Comparison of ENCODE assay signal across 9 cellular contexts in the genomic region with DNA sequence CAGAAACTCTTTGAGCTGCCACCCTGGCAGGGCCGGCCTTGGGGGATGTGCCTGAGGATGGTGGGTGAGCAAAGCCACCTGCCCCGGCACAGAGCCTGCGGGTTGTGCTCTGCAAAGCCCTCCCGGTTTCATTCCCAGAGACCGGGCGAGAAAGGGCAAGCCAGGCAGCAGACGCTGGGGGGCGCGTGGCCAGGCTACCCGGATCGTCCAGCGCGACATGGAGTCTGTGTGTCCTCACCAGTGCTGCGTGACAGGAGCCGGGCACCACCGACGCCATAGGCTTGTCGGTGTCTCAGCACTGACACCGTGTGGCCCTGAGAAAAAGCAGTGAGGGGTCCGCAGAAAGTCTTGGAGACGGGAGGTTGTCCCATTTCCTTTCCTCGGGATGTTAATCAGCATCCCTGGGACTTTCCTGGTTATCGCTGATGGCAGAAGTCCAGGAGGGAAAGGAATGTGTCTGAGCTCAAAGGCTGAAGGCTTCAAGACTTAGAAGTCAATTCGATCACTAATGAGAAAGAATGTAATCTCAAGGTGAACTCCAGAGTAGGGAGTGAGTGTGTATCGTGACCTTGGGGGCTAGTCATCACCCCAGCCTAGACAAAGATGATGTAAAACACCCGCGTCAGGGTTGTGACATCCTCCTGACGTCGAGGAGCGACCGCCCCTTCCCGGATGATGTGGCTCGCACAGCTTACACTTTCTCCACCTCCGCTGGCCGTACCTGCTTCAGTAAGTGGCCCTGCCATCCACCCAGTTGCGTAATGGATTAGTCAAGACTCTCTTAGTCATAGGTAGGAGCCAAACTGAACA. TPM values are rescaled to one million over a fixed set of nuclear protein-coding genes. Genes with fewer than 3 reads are reported as not detected.
A peak's percentile ranks its signal among the peaks of the same experiment; 100 is the strongest.
DNase-seq lines count a peak whose midpoint lies in the region; ATAC-seq, FAIRE-seq and TF ChIP-seq lines count a peak whose summit lies in the region.
"Had no signal": no experiment of that assay in that cellular context is flagged by ENCODE, and none has a peak within 500 bp of the region (broad histone marks: within the 10 kb centered on the region; RNA-seq: fewer than 3 reads in every experiment).

No MANE protein-coding gene starts in this region.

- H3K27me3 Mint-ChIP-seq in Caco-2 (ENCODE audit: insufficient read depth, unreplicated experiment) (no peaks in the 10 kb centered on the region), natural killer cell (ENCODE audit: low read depth in 2 of 2) (peaks cover 25 to 59% of the 10 kb centered on the region in 2 donors)
- peaks cover 33% of the 10 kb centered on the region for H3K27me3 Mint-ChIP-seq in activated T-cell treated with anti-CD3 and anti-CD28 coated beads, Interleukin-2, amount 50 U/mL, for 72 hours (ENCODE audit: low read depth)

- H3K36me3 ChIP-seq in Caco-2 (ENCODE audit: control insufficient read depth, insufficient read depth, low read length) (no peaks in the 10 kb centered on the region), PC-3 (ENCODE audit: low read depth, low read length) (no peaks in the 10 kb centered on the region), subcutaneous abdominal adipose tissue (ENCODE audit: control insufficient read depth in 5 of 5, insufficient read depth in 5 of 5, low read length in 5 of 5) (no peaks in the 10 kb centered on the region)

- peak overlapping the region; percentile 74 for H2AFZ ChIP-seq in PC-3 (ENCODE audit: low read length)

- peak; percentile 92 to 96 for DNase-seq in Caco-2
- DNase-seq in HTR-8/SVneo (ENCODE audit: insufficient read length, low spot score): peak; percentile 82
- DNase-seq in PC-3: peak; percentile 99
- DNase-seq in activated T-cell treated with anti-CD3 and anti-CD28 coated beads, Interleukin-2, amount 50 U/mL, for 72 hours: peak; percentile 65 to 69
- DNase-seq in fibroblast of the conjunctiva (ENCODE audit: low read depth): peak; percentile 26
- DNase-seq in natural killer cell: peak; percentile 35
- no peak for DNase-seq in GF-D8 (lab: John Stamatoyannopoulos, UW)

- H3K79me2 ChIP-seq in PC-3 (ENCODE audit: low read length): no peaks in the 10 kb centered on the region

- CTCF ChIA-PET in Caco-2 (lab: Charles Lee): interaction anchor here (0.6 to 2.4 kb wide), 11 partner anchors 10 to 590 kb away, joined by 3 to 23 read pairs (median 4); a partner anchor contains a TSS
- CTCF ChIA-PET in PC-3 (lab: Charles Lee): interaction anchor here (0.6 to 2.4 kb wide), 7 partner anchors 10 to 283 kb away, joined by 3 to 14 read pairs (median 4); a partner anchor contains a TSS

- ATAC-seq in PC-3 (peak; percentile 90), natural killer cell (peak; percentile 80)
- ATAC-seq in activated T-cell treated with anti-CD3 and anti-CD28 coated beads, Interleukin-2, amount 50 U/mL, for 72 hours (replicated peaks in 1 of 2): peak; percentile 87 to 92

- H3K27ac Mint-ChIP-seq in Caco-2 (ENCODE audit: unreplicated experiment): peak overlapping the region; percentile 93
- peak overlapping the region; percentile 9 for H3K27ac Mint-ChIP-seq in activated T-cell treated with anti-CD3 and anti-CD28 coated beads, Interleukin-2, amount 50 U/mL, for 72 hours
- peak overlapping the region; percentile 31 to 60 for H3K27ac Mint-ChIP-seq in natural killer cell

- H3K27me3 ChIP-seq in Caco-2 (replicated peaks; ENCODE audit: control insufficient read depth, insufficient read depth, low read length): no peaks in the 10 kb centered on the region
- H3K27me3 ChIP-seq in PC-3 (ENCODE audit: low read length): no peaks in the 10 kb centered on the region
- peaks cover 0 to 7% (median 2%) of the 10 kb centered on the region in 5 donors for H3K27me3 ChIP-seq in subcutaneous abdominal adipose tissue (ENCODE audit: control insufficient read depth in 5 of 5, insufficient read depth in 4 of 5, low read length in 5 of 5)

- POLR2A ChIA-PET in Caco-2 (lab: Charles Lee): interaction anchor here (0.8 to 1.8 kb wide), 5 partner anchors 11 to 77 kb away, joined by 3 to 8 read pairs (median 5); no protein-coding TSS in a partner anchor
- POLR2A ChIA-PET in PC-3 (lab: Charles Lee; ENCODE audit: unreplicated experiment): interaction anchor here (0.6 to 1.0 kb wide), 2 partner anchors 11 to 17 kb away, joined by 3 to 7 read pairs; no protein-coding TSS in a partner anchor

- H3K9ac ChIP-seq in PC-3 (ENCODE audit: low read length): peak overlapping the region; percentile 81
- peak overlapping the region in 2 of 5 donors; percentile 6 to 22 for H3K9ac ChIP-seq in subcutaneous abdominal adipose tissue (ENCODE audit: low read length in 5 of 5)

- no peaks in the 10 kb centered on the region for H3K9me2 ChIP-seq in PC-3 (replicated peaks; ENCODE audit: low read length)

- peak overlapping the region; percentile 33 for H3K4me3 ChIP-seq in Caco-2 (ENCODE audit: low read depth, low read length)
- H3K4me3 ChIP-seq in PC-3 (ENCODE audit: low read length): peak overlapping the region; percentile 58
- H3K4me3 ChIP-seq in subcutaneous abdominal adipose tissue (ENCODE audit: low read depth in 1 of 5, low read length in 5 of 5): peak overlapping the region in 3 of 5 donors; percentile 32 to 49 (median 34)

- TSS peak; percentile 93 for BruUV-seq in Caco-2 (replicated peaks; lab: Mats Ljungman, UMichigan)
- TSS peak; percentile 98 for BruUV-seq in PC-3 (replicated peaks; lab: Mats Ljungman, UMichigan)

- H3K36me3 Mint-ChIP-seq in Caco-2 (ENCODE audit: insufficient read depth, unreplicated experiment) (peaks cover 17% of the 10 kb centered on the region), natural killer cell (no peaks in the 10 kb centered on the region)
- no peaks in the 10 kb centered on the region for H3K36me3 Mint-ChIP-seq in activated T-cell treated with anti-CD3 and anti-CD28 coated beads, Interleukin-2, amount 50 U/mL, for 72 hours (ENCODE audit: insufficient read depth in 2 of 2)

- peak overlapping the region; percentile 76 for H3K4me2 ChIP-seq in PC-3 (ENCODE audit: low read length)

- H3K4me1 Mint-ChIP-seq in Caco-2 (ENCODE audit: low read depth, unreplicated experiment): peaks cover 7% of the 10 kb centered on the region
- peaks cover 14% of the 10 kb centered on the region for H3K4me1 Mint-ChIP-seq in activated T-cell treated with anti-CD3 and anti-CD28 coated beads, Interleukin-2, amount 50 U/mL, for 72 hours (ENCODE audit: low read depth)
- peaks cover 6 to 11% of the 10 kb centered on the region in 2 donors for H3K4me1 Mint-ChIP-seq in natural killer cell

- no peaks in the 10 kb centered on the region for H3F3A ChIP-seq in PC-3 (ENCODE audit: low read length, unreplicated experiment)

- FAIRE-seq in HTR-8/SVneo (lab: Jason Lieb, UNC): peak; percentile 90
- FAIRE-seq: TTC549 had no signal

- intact Hi-C loops in Caco-2 (cut with micrococcal nuclease; ENCODE audit: unreplicated experiment): loop anchor here (1.0 to 5.0 kb wide), 5 partner anchors 11 to 130 kb away; a partner anchor contains a TSS
- intact Hi-C loops in PC-3 (cut with micrococcal nuclease): loop anchor here (1.0 kb wide), 2 partner anchors 68 to 127 kb away; no protein-coding TSS in a partner anchor
- intact Hi-C loops in natural killer cell (cut with micrococcal nuclease): loop anchor here (5.0 kb wide), 1 partner anchor 285 kb away; a partner anchor contains a TSS

- TF ChIP-seq CTCF in Caco-2 (IDR thresholded peaks at IDR 0.05; ENCODE audit: insufficient read depth in 1 of 2, low read depth in 1 of 2, low read length in 1 of 2, severe bottlenecking in 1 of 2, unreplicated experiment in 1 of 2) (peak; percentile 73 to 87), PC-3 (conservative IDR thresholded peaks at IDR 0.05; ENCODE audit: low read depth, low read length) (peak; percentile 92), natural killer cell (IDR thresholded peaks at IDR 0.05) (peak; percentile 34)

- peak overlapping the region; percentile 76 for H3K4me3 Mint-ChIP-seq in Caco-2 (ENCODE audit: unreplicated experiment)
- H3K4me3 Mint-ChIP-seq in activated T-cell treated with anti-CD3 and anti-CD28 coated beads, Interleukin-2, amount 50 U/mL, for 72 hours: peak overlapping the region; percentile 49 to 75
- H3K4me3 Mint-ChIP-seq in natural killer cell: peak overlapping the region; percentile 13

- H3K9me3 Mint-ChIP-seq in Caco-2 (ENCODE audit: unreplicated experiment) (no peaks in the 10 kb centered on the region), natural killer cell (no peaks in the 10 kb centered on the region)
- no peaks in the 10 kb centered on the region for H3K9me3 Mint-ChIP-seq in activated T-cell treated with anti-CD3 and anti-CD28 coated beads, Interleukin-2, amount 50 U/mL, for 72 hours

- no peaks in the 10 kb centered on the region for H3K9me3 ChIP-seq in Caco-2
- no peaks in the 10 kb centered on the region for H3K9me3 ChIP-seq in PC-3 (ENCODE audit: low read length)
- no peaks in the 10 kb centered on the region for H3K9me3 ChIP-seq in subcutaneous abdominal adipose tissue (ENCODE audit: control insufficient read depth in 5 of 5, low read length in 5 of 5)

- H3K27ac ChIP-seq in PC-3 (ENCODE audit: low read length) (peak overlapping the region; percentile 97), subcutaneous abdominal adipose tissue (ENCODE audit: low read depth, low read length) (no peak overlapping the region)

- no peaks in the 10 kb centered on the region for H4K20me1 ChIP-seq in PC-3 (ENCODE audit: low read length)

- H3K4me1 ChIP-seq in Caco-2 (peaks cover 19% of the 10 kb centered on the region), PC-3 (ENCODE audit: insufficient read depth, low read length) (peaks cover 19% of the 10 kb centered on the region), subcutaneous abdominal adipose tissue (ENCODE audit: control insufficient read depth in 5 of 5, insufficient read depth in 5 of 5, low read length in 5 of 5) (peaks cover 0 to 9% (median 7%) of the 10 kb centered on the region in 5 donors)

RNA-seq across cellular contexts. Expression of a gene that starts 36.3 kb away (rescaled TPM):
- total RNA-seq in Caco-2 (2022): 1.4 and 1.8 TPM in 2 replicates
- not detected in 2 replicates for total RNA-seq in PC-3 (2014; rRNA removed)
- total RNA-seq in activated T-cell treated with anti-CD3 and anti-CD28 coated beads, Interleukin-2, amount 50 U/mL, for 72 hours: not detected
- not detected for total RNA-seq in natural killer cell

RNA-seq across cellular contexts. Expression of a gene that starts 37.2 kb away (rescaled TPM):
- total RNA-seq in Caco-2 (2022) (not detected in 2 replicates), PC-3 (2014; rRNA removed) (0.17 and 0.55 TPM in 2 replicates), natural killer cell (not detected)
- not detected for total RNA-seq in activated T-cell treated with anti-CD3 and anti-CD28 coated beads, Interleukin-2, amount 50 U/mL, for 72 hours

Comparison
In these comparisons a context has a peak if more than half of its experiments do, and no peak if none do; other contexts are left out.
1. H3K27ac Mint-ChIP-seq: peak in every context shown above with its lines; median percentile 93 in Caco-2; 46 in natural killer cell; 9 in activated T-cell treated with anti-CD3 and anti-CD28 coated beads, Interleukin-2, amount 50 U/mL, for 72 hours.
2. H3K4me3 Mint-ChIP-seq: peak in every context shown above with its lines; median percentile 76 in Caco-2; 62 in activated T-cell treated with anti-CD3 and anti-CD28 coated beads, Interleukin-2, amount 50 U/mL, for 72 hours; 13 in natural killer cell.
3. CTCF ChIP-seq: peak in every context shown above with its lines; median percentile 92 in PC-3; 80 in Caco-2; 34 in natural killer cell.